8 cellular contexts compared by ENCODE assay signal in the genomic region with DNA sequence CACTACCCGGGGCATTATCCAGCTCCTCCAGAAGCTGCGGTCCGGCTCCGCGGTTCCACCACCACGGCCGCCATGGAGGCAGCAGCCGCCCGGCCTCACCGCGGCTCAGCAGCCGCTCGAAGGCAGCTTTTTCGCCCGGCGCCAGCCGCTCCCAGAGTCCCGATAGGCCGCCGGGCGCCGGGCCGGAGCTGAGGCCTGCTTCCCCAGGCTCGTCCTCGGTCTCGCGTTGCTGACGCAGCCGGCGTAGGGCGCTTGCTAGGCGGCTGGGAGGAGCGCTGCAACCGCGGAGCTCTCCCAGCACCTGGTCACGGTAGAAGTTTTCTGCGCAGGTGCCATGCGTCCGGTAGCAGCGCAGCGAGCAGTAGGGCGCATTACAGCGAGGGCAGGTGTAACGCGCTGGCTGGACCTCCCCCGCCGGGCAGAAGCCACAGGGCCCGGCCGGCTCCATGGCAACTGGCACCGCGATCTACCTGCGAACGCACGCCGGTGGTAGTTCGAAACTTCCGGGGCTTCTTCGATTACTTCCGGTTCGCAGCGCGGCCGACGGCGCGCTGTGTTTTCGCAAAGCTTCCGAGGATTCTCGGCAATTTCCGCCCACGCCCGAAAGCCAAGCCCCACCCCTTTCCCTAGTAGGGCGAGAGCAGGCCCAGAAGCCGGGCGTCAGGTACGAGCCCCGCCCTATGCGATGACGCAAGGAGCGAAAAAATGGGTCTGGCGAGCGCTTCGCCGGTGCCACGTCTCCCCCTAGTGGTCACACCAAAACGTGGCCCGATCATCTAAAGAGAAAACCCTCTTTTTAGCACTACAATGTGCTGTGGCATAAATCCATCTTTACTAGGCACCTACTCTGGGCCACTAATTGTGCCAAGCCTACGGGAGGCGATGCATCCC. TPM values are rescaled to one million over a fixed set of nuclear protein-coding genes. Genes with fewer than 3 reads are reported as not detected.
A peak's percentile ranks its signal among the peaks of the same experiment; 100 is the strongest.
DNase-seq lines count a peak whose midpoint lies in the region; ATAC-seq and TF ChIP-seq lines count a peak whose summit lies in the region.

A gene (minus strand): TSS at position 496 of the 891 bp plus-strand sequence. CDS start 48 bp downstream, at position 448.

- peaks cover 39% of the 10 kb centered on the region for H3K36me3 ChIP-seq in adipocyte (ENCODE audit: control insufficient read depth, insufficient read depth, low read length, severe bottlenecking)
- H3K36me3 ChIP-seq in trophoblast cell (ENCODE audit: control insufficient read depth in 1 of 2, insufficient read depth in 2 of 2, low read length in 2 of 2) = peaks cover 38 to 47% of the 10 kb centered on the region in 2 experiments

- H3K4me1 Mint-ChIP-seq in type B pancreatic cell (ENCODE audit: unreplicated experiment) = peaks cover 22% of the 10 kb centered on the region

- peak within 1 kb of the TSS; percentile 89 for H3K27ac Mint-ChIP-seq in type B pancreatic cell

- H2BK5ac ChIP-seq in trophoblast cell (ENCODE audit: low read depth, low read length, poor library complexity) = peak within 1 kb of the TSS; percentile 12

- peak within 1 kb of the TSS; percentile 93 for H3K9ac ChIP-seq in adipocyte (ENCODE audit: low read length)
- H3K9ac ChIP-seq in trophoblast cell (ENCODE audit: low read length) = peak within 1 kb of the TSS; percentile 93

- H4K12ac ChIP-seq in trophoblast cell (ENCODE audit: low read depth, low read length) = peak within 1 kb of the TSS; percentile 94

- peak within 1 kb of the TSS; percentile 74 for H4K91ac ChIP-seq in trophoblast cell (ENCODE audit: low read depth, low read length)

- H2AFZ ChIP-seq in trophoblast cell (ENCODE audit: insufficient read depth, low read length, poor library complexity) = peak within 1 kb of the TSS; percentile 82

- peaks cover 30% of the 10 kb centered on the region for H3K4me1 ChIP-seq in adipocyte (ENCODE audit: control insufficient read depth, insufficient read depth, low read length)
- H3K4me1 ChIP-seq in trophoblast cell (ENCODE audit: control insufficient read depth in 1 of 2, insufficient read depth in 2 of 2, low read length in 2 of 2) = peaks cover 14 to 19% of the 10 kb centered on the region in 2 experiments

- H3K4me3 Mint-ChIP-seq in type B pancreatic cell = peak within 1 kb of the TSS; percentile 92

- peak within 1 kb of the TSS; percentile 78 for H3K14ac ChIP-seq in trophoblast cell (ENCODE audit: low read length)

- peak within 1 kb of the TSS; percentile 40 for H2BK120ac ChIP-seq in trophoblast cell (ENCODE audit: insufficient read depth, low read length, poor library complexity)

- H3K79me2 ChIP-seq in trophoblast cell (ENCODE audit: control insufficient read depth, insufficient read depth, low read length, poor library complexity) = peaks cover 26% of the 10 kb centered on the region

- no peak within 1 kb of the TSS for H2BK12ac ChIP-seq in trophoblast cell (ENCODE audit: low read length)

- H3K36me3 Mint-ChIP-seq in type B pancreatic cell = peaks cover 21% of the 10 kb centered on the region

- DNase-seq in NCI-H1417 treated with DMSO at 0.1 percent for 48 hours (lab: John Stamatoyannopoulos, UW) (peak; percentile 96), SW480 (ENCODE audit: low spot score) (peak; percentile 98), adipocyte (ENCODE audit: low read depth) (peak; percentile 100), Right ventricle myocardium superior (peak; percentile 100), trophoblast cell (peak; percentile 99 to 100), type B pancreatic cell (ENCODE audit: extremely low spot score, unreplicated experiment) (peak; percentile 99)

- peak within 1 kb of the TSS; percentile 95 for H4K8ac ChIP-seq in trophoblast cell (ENCODE audit: low read depth, low read length)

- ATAC-seq in HG02763 (IDR thresholded peaks at IDR 0.05; ENCODE audit: unreplicated experiment) (peak; percentile 71), Right ventricle myocardium superior (ENCODE audit: poor library complexity) (peak; percentile 88)

- H2AK5ac ChIP-seq in trophoblast cell (ENCODE audit: low read length) = peak within 1 kb of the TSS; percentile 73

- TF ChIP-seq CTCF in GM12874 (IDR thresholded peaks at IDR 0.05; ENCODE audit: insufficient read depth, low read depth, low read length) = peak; percentile 86
- peak; percentile 96 for TF ChIP-seq CTCF in type B pancreatic cell (conservative IDR thresholded peaks at IDR 0.05)

- peaks cover 19% of the 10 kb centered on the region for H3K79me1 ChIP-seq in trophoblast cell (ENCODE audit: low read length)

- H3K27me3 Mint-ChIP-seq in type B pancreatic cell = peaks cover 7% of the 10 kb centered on the region

- no CpG with 5 or more reads among the region's 89 CpGs for WGBS in trophoblast cell (ENCODE audit: extremely low coverage, insufficient coverage, insufficient read length)

- H3K4ac ChIP-seq in trophoblast cell (ENCODE audit: low read depth, low read length) = peak within 1 kb of the TSS; percentile 74

- peak within 1 kb of the TSS; percentile 90 for H3K4me3 ChIP-seq in adipocyte (ENCODE audit: low read length)
- peak within 1 kb of the TSS; percentile 86 for H3K4me3 ChIP-seq in trophoblast cell (ENCODE audit: low read depth, low read length)

- no peaks in the 10 kb centered on the region for H3K9me3 Mint-ChIP-seq in type B pancreatic cell

- peak within 1 kb of the TSS; percentile 63 for H3K27ac ChIP-seq in trophoblast cell (ENCODE audit: low read depth, low read length)

- H3K27me3 ChIP-seq in adipocyte (replicated peaks; ENCODE audit: control insufficient read depth, insufficient read depth, low read length) = no peaks in the 10 kb centered on the region
- no peaks in the 10 kb centered on the region for H3K27me3 ChIP-seq in trophoblast cell (ENCODE audit: insufficient read depth, low read length)

- intact Hi-C loops in Right ventricle myocardium superior (cut with DNase I) = loop anchor here (10.0 kb wide), 1 partner anchor 273 kb away; a partner anchor contains a TSS

- peak within 1 kb of the TSS; percentile 90 for H3K4me2 ChIP-seq in trophoblast cell (ENCODE audit: low read length)

- no peaks in the 10 kb centered on the region for H3K9me3 ChIP-seq in adipocyte (ENCODE audit: control insufficient read depth, low read length)
- H3K9me3 ChIP-seq in trophoblast cell (ENCODE audit: insufficient read depth, low read depth, low read length) = no peaks in the 10 kb centered on the region

- no peak within 1 kb of the TSS for H3K23ac ChIP-seq in trophoblast cell (ENCODE audit: low read length)

- peak within 1 kb of the TSS; percentile 50 for H3K18ac ChIP-seq in trophoblast cell (ENCODE audit: low read length)

RNA-seq across cellular contexts. Expression of the gene that starts here (rescaled TPM):
- total RNA-seq in Right ventricle myocardium superior (5.7 TPM), type B pancreatic cell (ENCODE audit: low replicate concordance) (11.4 and 12.2 TPM in 2 replicates)
- 5.8 and 5.9 TPM in 2 replicates for polyA plus RNA-seq in trophoblast cell (2013)

Comparison
In these comparisons a context has a peak if more than half of its experiments do, and no peak if none do; other contexts are left out.
1. Peak in every context shown above with its lines: DNase-seq, ATAC-seq, H3K4me3 ChIP-seq and H3K27ac ChIP-seq.